Comparison of ENCODE assay signal across 14 cellular contexts in the genomic region with DNA sequence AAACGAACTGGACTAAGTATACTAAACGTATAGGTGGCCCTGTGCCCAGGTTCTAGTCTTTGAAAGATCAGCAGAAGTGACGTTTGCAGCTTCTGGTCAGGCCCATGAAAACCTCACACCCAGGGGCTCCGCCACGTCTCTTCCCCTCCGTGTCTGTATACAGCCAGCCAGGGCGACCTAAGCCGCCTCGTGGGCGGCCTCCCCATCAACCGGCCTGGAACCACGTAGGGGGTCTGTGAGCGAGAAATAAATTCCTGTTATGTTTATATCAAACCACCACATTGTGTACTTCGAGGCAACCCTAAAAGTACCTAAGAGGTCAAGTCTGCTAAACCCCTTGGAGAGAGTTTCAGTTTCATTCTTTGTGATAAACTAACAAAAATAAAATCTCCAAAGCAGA. TPM values are rescaled to one million over a fixed set of nuclear protein-coding genes. Genes with fewer than 3 reads are reported as not detected.
A peak's percentile ranks its signal among the peaks of the same experiment; 100 is the strongest.
DNase-seq lines count a peak whose midpoint lies in the region; ATAC-seq, FAIRE-seq and TF ChIP-seq lines count a peak whose summit lies in the region.
"Had no signal": no experiment of that assay in that cellular context is flagged by ENCODE, and none has a peak within 500 bp of the region (broad histone marks: within the 10 kb centered on the region; RNA-seq: fewer than 3 reads in every experiment).

No MANE protein-coding gene starts in this region.

- H3K36me3 Mint-ChIP-seq in activated CD8-positive, alpha-beta T cell treated with anti-CD3 and anti-CD28 coated beads, Interleukin-2, amount 10 ng/mL, durations not matched to agents 7 days and 5 days (ENCODE audit: low read depth) = peaks cover 65% of the 10 kb centered on the region
- H3K36me3 Mint-ChIP-seq in stimulated activated naive B cell treated with anti-CD40 and anti-IgM and Interleukin-4, amounts not matched to agents 10 μg/mL and 1 μg/mL and 100 μg/mL, for 72 hours = peaks cover 46 to 49% of the 10 kb centered on the region in 2 donors
- H3K36me3 Mint-ChIP-seq in H9 (ENCODE audit: insufficient read depth in 1 of 3, low read depth in 3 of 3) (peaks cover 60 to 84% (median 84%) of the 10 kb centered on the region in 3 experiments), GM23338 (ENCODE audit: low read depth) (peaks cover 89% of the 10 kb centered on the region)

- intact Hi-C loops in kidney (cut with DNase I) = no loop called here

- H3K9me2 ChIP-seq in SK-N-SH (no peaks in the 10 kb centered on the region), GM23338 (ENCODE audit: insufficient read depth) (no peaks in the 10 kb centered on the region)

- no peak overlapping the region for H3K4me3 Mint-ChIP-seq in activated CD8-positive, alpha-beta T cell treated with anti-CD3 and anti-CD28 coated beads, Interleukin-2, amount 10 ng/mL, durations not matched to agents 7 days and 5 days
- H3K4me3 Mint-ChIP-seq in stimulated activated naive B cell treated with anti-CD40 and anti-IgM and Interleukin-4, amounts not matched to agents 10 μg/mL and 1 μg/mL and 100 μg/mL, for 72 hours = peak overlapping the region in 1 of 2 donors; percentile 77
- no peak overlapping the region for H3K4me3 Mint-ChIP-seq in H9
- no peak overlapping the region for H3K4me3 Mint-ChIP-seq in GM23338

- POLR2A ChIA-PET in SK-N-SH (lab: Yijun Ruan, JAX) = no interaction called here
- POLR2A ChIA-PET in activated CD8-positive, alpha-beta T cell treated with anti-CD3 and anti-CD28 coated beads, Interleukin-2, amount 10 ng/mL, durations not matched to agents 7 days and 5 days (lab: Charles Lee) = interaction anchor here (1.5 kb wide), 1 partner anchor 49 kb away, joined by 3 read pairs; a partner anchor contains a TSS

- no peak overlapping the region for H3K23ac ChIP-seq in H9 (ENCODE audit: insufficient read length, low read depth, low read length)

- no peak for TF ChIP-seq RAD21 in SK-N-SH (IDR thresholded peaks at IDR 0.05; ENCODE audit: low read length)

- no peak overlapping the region for H3K18ac ChIP-seq in H9 (ENCODE audit: insufficient read length, low read depth, low read length)

- DNase-seq in SK-N-SH = no peak
- DNase-seq in activated CD8-positive, alpha-beta T cell treated with anti-CD3 and anti-CD28 coated beads, Interleukin-2, amount 10 ng/mL, durations not matched to agents 7 days and 5 days = no peak
- no peak for DNase-seq in kidney
- no peak for DNase-seq in stimulated activated naive B cell treated with anti-CD40 and anti-IgM and Interleukin-4, amounts not matched to agents 10 μg/mL and 1 μg/mL and 100 μg/mL, for 72 hours
- DNase-seq in H9 = no peak
- no peak for DNase-seq in GM23338 (ENCODE audit: low spot score)
- DNase-seq: NCI-H187, retina had no signal

- no peaks in the 10 kb centered on the region for H3K23me2 ChIP-seq in H9 (ENCODE audit: insufficient read length, low read depth, low read length, poor library complexity, severe bottlenecking)

- WGBS in SK-N-SH (ENCODE audit: low lambda C conversion rate) = 91% methylated on average over 14 of the region's 14 CpGs
- WGBS in H9 (ENCODE audit: extremely low coverage, insufficient read length, low lambda C conversion rate) = no CpG with 5 or more reads among the region's 14 CpGs

- H3K79me2 ChIP-seq in SK-N-SH (ENCODE audit: insufficient read depth) = peaks cover 20% of the 10 kb centered on the region
- H3K79me2 ChIP-seq in H9 (ENCODE audit: insufficient read depth, low read length) = peaks cover 4% of the 10 kb centered on the region; the same call in 1 of the 2 replicates
- peaks cover 13% of the 10 kb centered on the region for H3K79me2 ChIP-seq in GM23338 (replicated peaks; ENCODE audit: insufficient read depth)

- H3K4me3 ChIP-seq in SK-N-SH (ENCODE audit: low read depth in 2 of 2, low read length in 1 of 2) (no peak overlapping the region), kidney (ENCODE audit: low read length in 2 of 2) (peak overlapping the region in 1 of 2 donors; percentile 35), GM23338 (no peak overlapping the region)

- no peak overlapping the region for H3K56ac ChIP-seq in H9 (ENCODE audit: insufficient read length, low read depth, low read length)

- H3K4me2 ChIP-seq in SK-N-SH = no peak overlapping the region
- H3K4me2 ChIP-seq in H9 (ENCODE audit: insufficient read depth, insufficient read length, low read length) = no peak overlapping the region
- H3K4me2 ChIP-seq in GM23338 = no peak overlapping the region

- H2BK5ac ChIP-seq in H9 (ENCODE audit: insufficient read length, low read length) = no peak overlapping the region

- no peak overlapping the region for H4K91ac ChIP-seq in H9 (ENCODE audit: insufficient read length, low read depth, low read length)

- H3K4me1 ChIP-seq in SK-N-SH (ENCODE audit: control insufficient read depth in 1 of 2, insufficient read depth in 2 of 2, low read depth in 1 of 2, low read length in 1 of 2) (peaks cover 0 to 7% of the 10 kb centered on the region in 2 experiments; a peak in 1 of 4 replicates), kidney (ENCODE audit: control insufficient read depth in 1 of 2, insufficient read depth in 1 of 2, low read depth in 1 of 2, low read length in 2 of 2) (peaks cover 31 to 45% of the 10 kb centered on the region in 2 donors), H9 (ENCODE audit: insufficient read depth, low read length) (no peaks in the 10 kb centered on the region), GM23338 (ENCODE audit: insufficient read depth) (peaks cover 3% of the 10 kb centered on the region; the same call in 1 of the 2 replicates)

- H3K27ac ChIP-seq in SK-N-SH (ENCODE audit: low read depth in 2 of 2, low read length in 1 of 2) (no peak overlapping the region), kidney (ENCODE audit: low read depth in 2 of 2, low read length in 2 of 2) (peak overlapping the region; percentile 76 to 82), H9 (ENCODE audit: insufficient read length, low read depth, low read length) (no peak overlapping the region), GM23338 (ENCODE audit: low read depth) (no peak overlapping the region)
- H3K27ac ChIP-seq: 22Rv1 had no signal

- H3K36me3 ChIP-seq in SK-N-SH (replicated peaks in 1 of 2; ENCODE audit: control insufficient read depth in 1 of 2, insufficient read depth in 2 of 2, low read length in 1 of 2) (no peaks in the 10 kb centered on the region), kidney (ENCODE audit: control insufficient read depth in 1 of 2, insufficient read depth in 2 of 2, low read length in 2 of 2) (no peaks in the 10 kb centered on the region), GM23338 (ENCODE audit: insufficient read depth) (peaks cover 45% of the 10 kb centered on the region)

- TF ChIP-seq CTCF in SK-N-SH (IDR thresholded peaks at IDR 0.05) (no peak), kidney (IDR thresholded peaks at IDR 0.05; ENCODE audit: borderline replicate concordance, extremely low read depth, insufficient read depth) (no peak), H9 (conservative IDR thresholded peaks at IDR 0.05) (no peak), GM23338 (conservative IDR thresholded peaks at IDR 0.05; ENCODE audit: low read depth in 2 of 2) (no peak)

- H3K14ac ChIP-seq in H9 (ENCODE audit: insufficient read depth, low read length) = no peak overlapping the region

- FAIRE-seq in kidney (lab: Jason Lieb, UNC) = no peak
- FAIRE-seq: HTR-8/SVneo, keratinocyte had no signal

- H4K20me1 ChIP-seq in SK-N-SH (ENCODE audit: insufficient read depth) = peaks cover 5% of the 10 kb centered on the region; the same call in 1 of the 2 replicates
- no peaks in the 10 kb centered on the region for H4K20me1 ChIP-seq in H9 (ENCODE audit: control insufficient read depth, insufficient read depth, insufficient read length)
- peaks cover 24% of the 10 kb centered on the region for H4K20me1 ChIP-seq in GM23338 (replicated peaks; ENCODE audit: insufficient read depth)

- H3F3A ChIP-seq in SK-N-SH (replicated peaks; ENCODE audit: insufficient read depth) (no peaks in the 10 kb centered on the region), GM23338 (replicated peaks; ENCODE audit: low read depth) (peaks cover 8% of the 10 kb centered on the region; the same call in 1 of the 2 replicates)

- no peak overlapping the region for H2BK15ac ChIP-seq in H9 (ENCODE audit: low read depth, low read length)

- H4K5ac ChIP-seq in H9 (ENCODE audit: insufficient read length, low read depth, low read length) = no peak overlapping the region

- ATAC-seq in SK-N-SH treated with all-trans-retinoic acid at 6 μM for 48 hours (no peak), GM19351 (IDR thresholded peaks at IDR 0.05; ENCODE audit: unreplicated experiment) (no peak), GM23338 (no peak)
- no peak for ATAC-seq in activated CD8-positive, alpha-beta T cell treated with anti-CD3 and anti-CD28 coated beads, Interleukin-2, amount 10 ng/mL, durations not matched to agents 7 days and 5 days
- ATAC-seq in stimulated activated naive B cell treated with anti-CD40 and anti-IgM and Interleukin-4, amounts not matched to agents 10 μg/mL and 1 μg/mL and 100 μg/mL, for 72 hours (replicated peaks) = peak in 1 of 2 donors; percentile 3

- H2BK20ac ChIP-seq in H9 (ENCODE audit: low read depth, low read length, poor library complexity, severe bottlenecking) = no peak overlapping the region

- CTCF ChIA-PET in SK-N-SH (lab: Yijun Ruan, JAX) = interaction anchor here (1.4 to 4.8 kb wide), 3 partner anchors 10 to 70 kb away, joined by 4 to 25 read pairs (median 7); no protein-coding TSS in a partner anchor
- CTCF ChIA-PET in activated CD8-positive, alpha-beta T cell treated with anti-CD3 and anti-CD28 coated beads, Interleukin-2, amount 10 ng/mL, durations not matched to agents 7 days and 5 days (lab: Charles Lee) = interaction anchor here (0.7 to 2.1 kb wide), 2 partner anchors 10 to 67 kb away, joined by 3 to 6 read pairs; no protein-coding TSS in a partner anchor

- H3K9me3 Mint-ChIP-seq in activated CD8-positive, alpha-beta T cell treated with anti-CD3 and anti-CD28 coated beads, Interleukin-2, amount 10 ng/mL, durations not matched to agents 7 days and 5 days (ENCODE audit: insufficient read depth) = no peaks in the 10 kb centered on the region
- H3K9me3 Mint-ChIP-seq in stimulated activated naive B cell treated with anti-CD40 and anti-IgM and Interleukin-4, amounts not matched to agents 10 μg/mL and 1 μg/mL and 100 μg/mL, for 72 hours = no peaks in the 10 kb centered on the region
- H3K9me3 Mint-ChIP-seq in H9 (no peaks in the 10 kb centered on the region; a peak in 1 of 5 replicates), GM23338 (no peaks in the 10 kb centered on the region; the same call in 2 of the 3 replicates)

- H3K79me1 ChIP-seq in H9 (ENCODE audit: insufficient read depth, low read depth, low read length, poor library complexity, severe bottlenecking) = peaks cover 2% of the 10 kb centered on the region

- no peaks in the 10 kb centered on the region for H3K27me3 Mint-ChIP-seq in activated CD8-positive, alpha-beta T cell treated with anti-CD3 and anti-CD28 coated beads, Interleukin-2, amount 10 ng/mL, durations not matched to agents 7 days and 5 days (ENCODE audit: low read depth)
- H3K27me3 Mint-ChIP-seq in stimulated activated naive B cell treated with anti-CD40 and anti-IgM and Interleukin-4, amounts not matched to agents 10 μg/mL and 1 μg/mL and 100 μg/mL, for 72 hours = no peaks in the 10 kb centered on the region
- H3K27me3 Mint-ChIP-seq in H9 (ENCODE audit: low read depth) (no peaks in the 10 kb centered on the region; the same call in 1 of the 2 replicates), GM23338 (ENCODE audit: insufficient read depth, low read depth, poor library complexity) (peaks cover 7% of the 10 kb centered on the region)

- no peak overlapping the region for H2BK12ac ChIP-seq in H9 (ENCODE audit: insufficient read length, low read depth, low read length)

- peak overlapping the region; percentile 13 for H3K27ac Mint-ChIP-seq in activated CD8-positive, alpha-beta T cell treated with anti-CD3 and anti-CD28 coated beads, Interleukin-2, amount 10 ng/mL, durations not matched to agents 7 days and 5 days
- H3K27ac Mint-ChIP-seq in stimulated activated naive B cell treated with anti-CD40 and anti-IgM and Interleukin-4, amounts not matched to agents 10 μg/mL and 1 μg/mL and 100 μg/mL, for 72 hours = peak overlapping the region; percentile 97
- H3K27ac Mint-ChIP-seq in H9 (no peak overlapping the region), GM23338 (no peak overlapping the region)

- H3K4ac ChIP-seq in H9 (ENCODE audit: low read depth, low read length) = no peak overlapping the region

- H3T11ph ChIP-seq in H9 (ENCODE audit: low read length) = no peak overlapping the region

- H3K4me1 Mint-ChIP-seq in activated CD8-positive, alpha-beta T cell treated with anti-CD3 and anti-CD28 coated beads, Interleukin-2, amount 10 ng/mL, durations not matched to agents 7 days and 5 days (ENCODE audit: low read depth) = peaks cover 61% of the 10 kb centered on the region
- peaks cover 50 to 70% of the 10 kb centered on the region in 2 donors for H3K4me1 Mint-ChIP-seq in stimulated activated naive B cell treated with anti-CD40 and anti-IgM and Interleukin-4, amounts not matched to agents 10 μg/mL and 1 μg/mL and 100 μg/mL, for 72 hours
- H3K4me1 Mint-ChIP-seq in H9 (peaks cover 21 to 32% of the 10 kb centered on the region in 2 experiments), GM23338 (peaks cover 26% of the 10 kb centered on the region)

- H3K9me3 ChIP-seq in SK-N-SH (no peaks in the 10 kb centered on the region), kidney (ENCODE audit: control insufficient read depth in 1 of 2, low read length in 2 of 2) (no peaks in the 10 kb centered on the region), H9 (ENCODE audit: control insufficient read depth, low read depth, low read length) (no peaks in the 10 kb centered on the region)

- H3K9ac ChIP-seq in SK-N-SH = no peak overlapping the region
- peak overlapping the region in 1 of 2 donors; percentile 34 for H3K9ac ChIP-seq in kidney (ENCODE audit: low read length in 2 of 2)
- no peak overlapping the region for H3K9ac ChIP-seq in H9 (ENCODE audit: extremely low read depth, insufficient read length, low read length)

- H2BK120ac ChIP-seq in H9 (ENCODE audit: low read depth, low read length, poor library complexity, severe bottlenecking) = no peak overlapping the region

- H4K8ac ChIP-seq in H9 (replicated peaks; ENCODE audit: insufficient read length, low read depth, low read length) = no peak overlapping the region

- TF ChIP-seq EP300 in SK-N-SH (IDR thresholded peaks at IDR 0.05; ENCODE audit: borderline replicate concordance in 1 of 2, low read depth in 1 of 2, low read length in 1 of 2) = no peak

- no peak overlapping the region for H2AK5ac ChIP-seq in H9 (ENCODE audit: insufficient read length, low read length)

- no peaks in the 10 kb centered on the region for H3K27me3 ChIP-seq in SK-N-SH (ENCODE audit: insufficient read depth)
- no peaks in the 10 kb centered on the region for H3K27me3 ChIP-seq in H9 (ENCODE audit: insufficient read depth, low read length)
- no peaks in the 10 kb centered on the region for H3K27me3 ChIP-seq in GM23338 (ENCODE audit: insufficient read depth)

- H2AFZ ChIP-seq in SK-N-SH (ENCODE audit: low read depth) = no peak overlapping the region
- H2AFZ ChIP-seq in H9 (ENCODE audit: low read length) = no peak overlapping the region
- H2AFZ ChIP-seq in GM23338 = no peak overlapping the region

RNA-seq across cellular contexts. Expression of a gene that starts 6.8 kb away (rescaled TPM):
- polyA plus RNA-seq in SK-N-SH (2012; rRNA removed) = 70.7 and 112 TPM in 2 replicates
- 42.3 and 61.2 TPM in 2 replicates for polyA plus RNA-seq in SK-N-SH (2012; cell fraction: cytosol; rRNA removed)
- polyA plus RNA-seq in SK-N-SH (2012; cell fraction: nucleus; rRNA removed) = 46.5 and 61.3 TPM in 2 replicates
- 100 to 1,000 TPM; 139 to 142 TPM for total RNA-seq in activated CD8-positive, alpha-beta T cell treated with anti-CD3 and anti-CD28 coated beads, Interleukin-2, amount 10 ng/mL, durations not matched to agents 7 days and 5 days
- 12.7 TPM for total RNA-seq in kidney
- 9.3 TPM for polyA plus RNA-seq in kidney (ENCODE audit: insufficient read depth, low read depth, low replicate concordance)
- total RNA-seq in H9 (2021) = 95.8 and 98.7 TPM in 2 replicates
- 83.7 and 84.4 TPM in 2 replicates for total RNA-seq in GM23338 (2014; rRNA removed; shearing (Covaris generic))
- 74.5 and 74.6 TPM in 2 replicates for polyA plus RNA-seq in GM23338 (2016; fragmentation: Nextera tagmentation; extraction: Ambion mirVana)

RNA-seq across cellular contexts. Expression of a gene that starts 7.1 kb away (rescaled TPM):
- 44.4 and 59.0 TPM in 2 replicates for polyA plus RNA-seq in SK-N-SH (2012; rRNA removed)
- polyA plus RNA-seq in SK-N-SH (2012; cell fraction: cytosol; rRNA removed) = 41.9 and 50.3 TPM in 2 replicates
- polyA plus RNA-seq in SK-N-SH (2012; cell fraction: nucleus; rRNA removed) = 47.1 and 49.5 TPM in 2 replicates
- 10 to 100 TPM; 17.7 to 20.7 TPM for total RNA-seq in activated CD8-positive, alpha-beta T cell treated with anti-CD3 and anti-CD28 coated beads, Interleukin-2, amount 10 ng/mL, durations not matched to agents 7 days and 5 days
- 63.9 TPM for total RNA-seq in kidney
- 118 TPM for polyA plus RNA-seq in kidney (ENCODE audit: insufficient read depth, low read depth, low replicate concordance)
- 54.7 and 64.1 TPM in 2 replicates for total RNA-seq in H9 (2021)
- total RNA-seq in GM23338 (2014; rRNA removed; shearing (Covaris generic)) = 43.0 and 47.5 TPM in 2 replicates
- polyA plus RNA-seq in GM23338 (2016; fragmentation: Nextera tagmentation; extraction: Ambion mirVana) = 36.8 and 38.0 TPM in 2 replicates

RNA-seq across cellular contexts. Expression of a gene that starts 11.7 kb away (rescaled TPM):
- polyA plus RNA-seq in SK-N-SH (2012; rRNA removed) (160 and 181 TPM in 2 replicates), kidney (ENCODE audit: insufficient read depth, low read depth, low replicate concordance) (149 TPM), GM23338 (2016; fragmentation: Nextera tagmentation; extraction: Ambion mirVana) (43.1 and 46.9 TPM in 2 replicates)
- polyA plus RNA-seq in SK-N-SH (2012; cell fraction: cytosol; rRNA removed) = 76.9 and 109 TPM in 2 replicates
- polyA plus RNA-seq in SK-N-SH (2012; cell fraction: nucleus; rRNA removed) = 103 and 110 TPM in 2 replicates
- 10 to 100 TPM; 41.1 to 44.3 TPM for total RNA-seq in activated CD8-positive, alpha-beta T cell treated with anti-CD3 and anti-CD28 coated beads, Interleukin-2, amount 10 ng/mL, durations not matched to agents 7 days and 5 days
- total RNA-seq in kidney (165 TPM), H9 (2021) (41.0 and 43.9 TPM in 2 replicates)
- 33.0 and 61.6 TPM in 2 replicates for total RNA-seq in GM23338 (2014; rRNA removed; shearing (Covaris generic))

RNA-seq across cellular contexts. Expression of a gene that starts 33.9 kb away (rescaled TPM):
- polyA plus RNA-seq in SK-N-SH (2012; rRNA removed) (not detected in 2 replicates), kidney (ENCODE audit: insufficient read depth, low read depth, low replicate concordance) (not detected), GM23338 (2016; fragmentation: Nextera tagmentation; extraction: Ambion mirVana) (not detected in 2 replicates)
- not detected in 2 replicates for polyA plus RNA-seq in SK-N-SH (2012; cell fraction: cytosol; rRNA removed)
- polyA plus RNA-seq in SK-N-SH (2012; cell fraction: nucleus; rRNA removed) = not detected in 2 replicates
- not detected for total RNA-seq in activated CD8-positive, alpha-beta T cell treated with anti-CD3 and anti-CD28 coated beads, Interleukin-2, amount 10 ng/mL, durations not matched to agents 7 days and 5 days
- total RNA-seq in kidney (not detected), H9 (2021) (not detected in 2 replicates)
- not detected in 2 replicates for total RNA-seq in GM23338 (2014; rRNA removed; shearing (Covaris generic))
- total RNA-seq: epithelial cell of proximal tubule had no signal

RNA-seq across cellular contexts. Expression of a gene that starts 34.0 kb away (rescaled TPM):
- polyA plus RNA-seq in SK-N-SH (2012; rRNA removed) (23.5 and 31.4 TPM in 2 replicates), kidney (ENCODE audit: insufficient read depth, low read depth, low replicate concordance) (0.26 TPM), GM23338 (2016; fragmentation: Nextera tagmentation; extraction: Ambion mirVana) (111 and 132 TPM in 2 replicates)
- polyA plus RNA-seq in SK-N-SH (2012; cell fraction: cytosol; rRNA removed) = 25.8 and 29.6 TPM in 2 replicates
- polyA plus RNA-seq in SK-N-SH (2012; cell fraction: nucleus; rRNA removed) = 13.7 and 15.8 TPM in 2 replicates
- 100 to 1,000 TPM; 108 to 114 TPM for total RNA-seq in activated CD8-positive, alpha-beta T cell treated with anti-CD3 and anti-CD28 coated beads, Interleukin-2, amount 10 ng/mL, durations not matched to agents 7 days and 5 days
- total RNA-seq in kidney (1.7 TPM), H9 (2021) (97.8 and 104 TPM in 2 replicates)
- 89.7 and 114 TPM in 2 replicates for total RNA-seq in GM23338 (2014; rRNA removed; shearing (Covaris generic))

Comparison
In these comparisons a context has a peak if more than half of its experiments do, and no peak if none do; other contexts are left out.
1. H3K27ac ChIP-seq: peak in kidney (2 of 2); none in SK-N-SH (0 of 2), H9 (single experiment) and GM23338 (single experiment).
2. H3K27ac Mint-ChIP-seq: peak in activated CD8-positive, alpha-beta T cell treated with anti-CD3 and anti-CD28 coated beads, Interleukin-2, amount 10 ng/mL, durations not matched to agents 7 days and 5 days (single experiment) and stimulated activated naive B cell treated with anti-CD40 and anti-IgM and Interleukin-4, amounts not matched to agents 10 μg/mL and 1 μg/mL and 100 μg/mL, for 72 hours (single experiment); none in H9 (0 of 3) and GM23338 (single experiment).